Comparison of ENCODE assay signal across 1 cellular context in genomic region chrX:37462346-37462745, GRCh38.
TF ChIP-seq lines count a peak whose summit lies in the region.

No MANE protein-coding gene starts in this region.

TF ChIP-seq in H1, 55 proteins besides CTCF, POLR2A, EP300 and RAD21 (continued from another document):
- TF ChIP-seq RNF2 (IDR thresholded peaks at IDR 0.05; ENCODE audit: borderline replicate concordance, low read depth, low read length, missing control alignments, poor library complexity, severe bottlenecking) (no peak), CHD7 (IDR thresholded peaks at IDR 0.05; ENCODE audit: insufficient replicate concordance, low read length) (no peak), FOSL1 (IDR thresholded peaks at IDR 0.05; ENCODE audit: insufficient read depth, low read depth, low read length) (no peak), HDAC2 (IDR thresholded peaks at IDR 0.05; ENCODE audit: borderline replicate concordance in 1 of 2, low read depth in 2 of 2, low read length in 2 of 2) (no peak), PHF8 (conservative IDR thresholded peaks at IDR 0.05; ENCODE audit: low read depth, low read length) (no peak), SIRT6 (IDR thresholded peaks at IDR 0.05; ENCODE audit: low read length) (no peak), CHD1 (IDR thresholded peaks at IDR 0.05; ENCODE audit: low read depth, low read length) (no peak)
- TF ChIP-seq, protein P1, sequence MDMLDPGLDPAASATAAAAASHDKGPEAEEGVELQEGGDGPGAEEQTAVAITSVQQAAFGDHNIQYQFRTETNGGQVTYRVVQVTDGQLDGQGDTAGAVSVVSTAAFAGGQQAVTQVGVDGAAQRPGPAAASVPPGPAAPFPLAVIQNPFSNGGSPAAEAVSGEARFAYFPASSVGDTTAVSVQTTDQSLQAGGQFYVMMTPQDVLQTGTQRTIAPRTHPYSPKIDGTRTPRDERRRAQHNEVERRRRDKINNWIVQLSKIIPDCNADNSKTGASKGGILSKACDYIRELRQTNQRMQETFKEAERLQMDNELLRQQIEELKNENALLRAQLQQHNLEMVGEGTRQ (IDR thresholded peaks at IDR 0.05; ENCODE audit: low read length), result no peak
